Comparison of ENCODE assay signal across 1 cellular context in the genomic region with DNA sequence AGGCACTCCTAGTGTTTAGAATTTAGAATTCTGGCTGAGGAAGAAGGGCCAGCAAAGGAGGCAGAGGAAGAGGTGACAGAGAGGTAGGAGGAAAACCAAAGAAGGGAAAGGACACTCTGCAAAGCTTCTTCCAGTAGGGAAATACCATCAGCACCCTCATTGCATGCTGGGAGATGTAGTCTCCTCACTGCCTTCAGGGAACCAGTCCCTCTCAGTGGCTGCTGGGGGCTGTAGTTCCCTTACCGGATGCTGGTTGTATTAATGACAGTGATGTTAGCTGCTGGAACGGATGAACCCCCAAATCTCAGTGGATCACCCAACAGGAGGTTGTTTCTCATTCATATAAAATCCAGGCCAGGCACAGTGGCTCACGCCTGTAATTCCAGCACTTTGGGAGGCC.
TF ChIP-seq lines count a peak whose summit lies in the region.

No MANE protein-coding gene starts in this region.

TF ChIP-seq in endothelial cell of umbilical vein, 7 proteins besides CTCF, POLR2A, EP300 and RAD21 (continued from another document):
- TF ChIP-seq EZH2 (IDR thresholded peaks at IDR 0.05; ENCODE audit: borderline replicate concordance, low read depth, low read length, severe bottlenecking) (no peak), GATA2 (IDR thresholded peaks at IDR 0.05; ENCODE audit: insufficient read depth, insufficient read length, low read depth, low read length) (no peak), JUN (IDR thresholded peaks at IDR 0.05; ENCODE audit: borderline replicate concordance, insufficient read depth, insufficient read length, low read depth) (no peak)
